Comparison of ENCODE assay signal across 2 cellular contexts in the genomic region with DNA sequence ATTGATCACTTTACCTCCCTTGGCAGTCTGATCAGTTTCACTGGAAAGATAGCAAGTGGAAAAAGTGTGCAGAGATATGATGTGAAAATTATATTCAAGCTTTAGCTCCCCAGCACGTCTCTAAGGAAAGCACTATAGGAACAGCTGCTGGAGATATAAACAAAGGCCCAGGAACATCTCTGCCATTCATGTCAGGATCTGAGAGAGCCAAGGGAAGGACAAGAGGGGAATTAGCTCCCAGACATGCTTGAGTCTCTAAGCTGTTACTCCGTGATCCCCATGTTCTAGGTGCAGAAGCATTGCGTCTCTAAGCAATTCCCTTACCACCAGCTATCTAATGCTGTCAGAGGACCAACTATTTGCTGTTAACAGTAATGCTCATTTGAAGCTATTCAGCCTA.
TF ChIP-seq lines count a peak whose summit lies in the region.

No MANE protein-coding gene starts in this region.

TF ChIP-seq in SK-N-SH, 30 proteins besides CTCF, POLR2A, EP300 and RAD21 (continued from another document):
- TF ChIP-seq, protein P1, sequence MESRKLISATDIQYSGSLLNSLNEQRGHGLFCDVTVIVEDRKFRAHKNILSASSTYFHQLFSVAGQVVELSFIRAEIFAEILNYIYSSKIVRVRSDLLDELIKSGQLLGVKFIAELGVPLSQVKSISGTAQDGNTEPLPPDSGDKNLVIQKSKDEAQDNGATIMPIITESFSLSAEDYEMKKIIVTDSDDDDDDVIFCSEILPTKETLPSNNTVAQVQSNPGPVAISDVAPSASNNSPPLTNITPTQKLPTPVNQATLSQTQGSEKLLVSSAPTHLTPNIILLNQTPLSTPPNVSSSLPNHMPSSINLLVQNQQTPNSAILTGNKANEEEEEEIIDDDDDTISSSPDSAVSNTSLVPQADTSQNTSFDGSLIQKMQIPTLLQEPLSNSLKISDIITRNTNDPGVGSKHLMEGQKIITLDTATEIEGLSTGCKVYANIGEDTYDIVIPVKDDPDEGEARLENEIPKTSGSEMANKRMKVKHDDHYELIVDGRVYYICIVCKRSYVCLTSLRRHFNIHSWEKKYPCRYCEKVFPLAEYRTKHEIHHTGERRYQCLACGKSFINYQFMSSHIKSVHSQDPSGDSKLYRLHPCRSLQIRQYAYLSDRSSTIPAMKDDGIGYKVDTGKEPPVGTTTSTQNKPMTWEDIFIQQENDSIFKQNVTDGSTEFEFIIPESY (IDR thresholded peaks at IDR 0.05; ENCODE audit: borderline replicate concordance, low read depth), result no peak
- TF ChIP-seq GATA2 (CRISPR knock-in tag; IDR thresholded peaks at IDR 0.05) (no peak), EZH2phosphoT487 (IDR thresholded peaks at IDR 0.05; ENCODE audit: borderline replicate concordance, low read depth) (no peak), RXRA (IDR thresholded peaks at IDR 0.05; ENCODE audit: borderline replicate concordance, low read depth) (no peak), SIN3A (IDR thresholded peaks at IDR 0.05; ENCODE audit: borderline replicate concordance, low read depth, low read length) (no peak), SMC3 (IDR thresholded peaks at IDR 0.05; ENCODE audit: low read depth, low read length) (no peak), TCF12 (IDR thresholded peaks at IDR 0.05) (no peak), POLR2AphosphoS5 (IDR thresholded peaks at IDR 0.05; ENCODE audit: low read depth, low read length) (no peak), FOSL2 (IDR thresholded peaks at IDR 0.05; ENCODE audit: borderline replicate concordance, low read depth) (no peak), GABPA (IDR thresholded peaks at IDR 0.05; ENCODE audit: low read depth) (no peak)
- TF ChIP-seq, protein P2, sequence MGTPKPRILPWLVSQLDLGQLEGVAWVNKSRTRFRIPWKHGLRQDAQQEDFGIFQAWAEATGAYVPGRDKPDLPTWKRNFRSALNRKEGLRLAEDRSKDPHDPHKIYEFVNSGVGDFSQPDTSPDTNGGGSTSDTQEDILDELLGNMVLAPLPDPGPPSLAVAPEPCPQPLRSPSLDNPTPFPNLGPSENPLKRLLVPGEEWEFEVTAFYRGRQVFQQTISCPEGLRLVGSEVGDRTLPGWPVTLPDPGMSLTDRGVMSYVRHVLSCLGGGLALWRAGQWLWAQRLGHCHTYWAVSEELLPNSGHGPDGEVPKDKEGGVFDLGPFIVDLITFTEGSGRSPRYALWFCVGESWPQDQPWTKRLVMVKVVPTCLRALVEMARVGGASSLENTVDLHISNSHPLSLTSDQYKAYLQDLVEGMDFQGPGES (IDR thresholded peaks at IDR 0.05; ENCODE audit: low read depth, low read length), result no peak

TF ChIP-seq in SK-N-SH treated with all-trans-retinoic acid at 6 μM for 48 hours, 23 proteins besides CTCF, POLR2A, EP300 and RAD21 (continued from another document):
- TF ChIP-seq POU6F1 (CRISPR knock-in tag; IDR thresholded peaks at IDR 0.05; ENCODE audit: borderline replicate concordance, low read depth) (no peak), ZC3H10 (CRISPR knock-in tag; IDR thresholded peaks at IDR 0.05) (no peak), BACH2 (CRISPR knock-in tag; IDR thresholded peaks at IDR 0.05; ENCODE audit: borderline replicate concordance) (no peak), CSDC2 (CRISPR knock-in tag; IDR thresholded peaks at IDR 0.05) (no peak), CSRNP3 (CRISPR knock-in tag; IDR thresholded peaks at IDR 0.05) (no peak), TCF4 (CRISPR knock-in tag; IDR thresholded peaks at IDR 0.05; ENCODE audit: borderline replicate concordance) (no peak)
TF ChIP-seq in SK-N-SH treated with all-trans-retinoic acid at 6 μM for 48 hours: peak in this region for 0.
